In the genomic region with DNA sequence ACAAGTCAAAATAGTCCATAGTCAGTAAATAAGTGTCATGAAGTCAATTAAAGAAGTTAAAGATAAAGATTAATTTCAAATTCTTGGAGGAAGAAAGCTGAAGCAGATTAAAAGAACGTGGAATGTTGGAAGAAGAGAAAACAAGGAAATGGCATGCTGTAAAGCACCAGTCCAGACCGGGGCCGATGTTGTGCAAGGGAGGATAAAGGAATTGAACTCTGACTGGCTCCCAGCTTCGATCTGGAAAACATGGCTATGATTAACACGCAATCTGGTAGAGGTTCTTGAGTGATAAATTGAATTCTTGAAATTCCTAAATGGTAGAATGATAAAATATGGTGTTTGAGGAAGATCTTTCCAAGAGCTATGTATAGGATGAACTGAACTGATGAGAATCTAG, we compare ENCODE assay signal across 1 cellular context.
A peak's percentile ranks its signal among the peaks of the same experiment; 100 is the strongest.
TF ChIP-seq lines count a peak whose summit lies in the region.

No MANE protein-coding gene starts in this region.

TF ChIP-seq in IMR-90, 13 proteins besides CTCF, POLR2A, EP300 and RAD21:
- TF ChIP-seq, protein P1, sequence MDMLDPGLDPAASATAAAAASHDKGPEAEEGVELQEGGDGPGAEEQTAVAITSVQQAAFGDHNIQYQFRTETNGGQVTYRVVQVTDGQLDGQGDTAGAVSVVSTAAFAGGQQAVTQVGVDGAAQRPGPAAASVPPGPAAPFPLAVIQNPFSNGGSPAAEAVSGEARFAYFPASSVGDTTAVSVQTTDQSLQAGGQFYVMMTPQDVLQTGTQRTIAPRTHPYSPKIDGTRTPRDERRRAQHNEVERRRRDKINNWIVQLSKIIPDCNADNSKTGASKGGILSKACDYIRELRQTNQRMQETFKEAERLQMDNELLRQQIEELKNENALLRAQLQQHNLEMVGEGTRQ (IDR thresholded peaks at IDR 0.05; ENCODE audit: low read depth, low read length) = no peak
- peak; percentile 75 for TF ChIP-seq CEBPB (IDR thresholded peaks at IDR 0.05; ENCODE audit: low read depth, low read length)
- TF ChIP-seq, protein P2, sequence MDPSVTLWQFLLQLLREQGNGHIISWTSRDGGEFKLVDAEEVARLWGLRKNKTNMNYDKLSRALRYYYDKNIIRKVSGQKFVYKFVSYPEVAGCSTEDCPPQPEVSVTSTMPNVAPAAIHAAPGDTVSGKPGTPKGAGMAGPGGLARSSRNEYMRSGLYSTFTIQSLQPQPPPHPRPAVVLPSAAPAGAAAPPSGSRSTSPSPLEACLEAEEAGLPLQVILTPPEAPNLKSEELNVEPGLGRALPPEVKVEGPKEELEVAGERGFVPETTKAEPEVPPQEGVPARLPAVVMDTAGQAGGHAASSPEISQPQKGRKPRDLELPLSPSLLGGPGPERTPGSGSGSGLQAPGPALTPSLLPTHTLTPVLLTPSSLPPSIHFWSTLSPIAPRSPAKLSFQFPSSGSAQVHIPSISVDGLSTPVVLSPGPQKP (IDR thresholded peaks at IDR 0.05; ENCODE audit: borderline replicate concordance, low read depth, low read length) = no peak
